In genomic region chr11:124740277-124740882, GRCh38 we compare ENCODE assay signal across 8 cellular contexts. TPM values are rescaled to one million over a fixed set of nuclear protein-coding genes. Genes with fewer than 3 reads are reported as not detected.
DNase-seq lines count a peak whose midpoint lies in the region; ATAC-seq and TF ChIP-seq lines count a peak whose summit lies in the region.

No MANE protein-coding gene starts in this region.

- H3K27ac ChIP-seq in WERI-Rb-1 (peak overlapping the region; percentile 36), dorsolateral prefrontal cortex (peak overlapping the region in 53 of 59 donors; percentile 1 to 89 (median 70)), muscle layer of colon (ENCODE audit: low read depth, low read length) (no peak overlapping the region), thoracic aorta (peak overlapping the region; percentile 19 to 45)

- H3K4me1 ChIP-seq in ES-I3 (ENCODE audit: insufficient read depth, low read length) = peaks cover 7% of the 10 kb centered on the region; the same call in 1 of the 2 replicates
- H3K4me1 ChIP-seq in muscle layer of colon (ENCODE audit: insufficient read depth, low read length) = peaks cover 9% of the 10 kb centered on the region
- peaks cover 6 to 23% of the 10 kb centered on the region in 2 donors for H3K4me1 ChIP-seq in thoracic aorta (ENCODE audit: control insufficient read depth in 1 of 2, low read depth in 2 of 2)

- intact Hi-C loops in dorsolateral prefrontal cortex (cut with DNase I) = loop anchor here in 1 of 2 donors (5.0 kb wide), 1 partner anchor 68 kb away; the partner anchor contains the start of genes SIAE and SPA17

- ATAC-seq in GM21737 (IDR thresholded peaks at IDR 0.05; ENCODE audit: unreplicated experiment) (peak; percentile 38), thoracic aorta (ENCODE audit: insufficient number of reproducible peaks, low FRiP score, low read depth) (no peak)

- H3K9me3 ChIP-seq in ES-I3 (ENCODE audit: control insufficient read depth, insufficient read depth, low read length) (no peaks in the 10 kb centered on the region), WERI-Rb-1 (ENCODE audit: severe bottlenecking) (no peaks in the 10 kb centered on the region), muscle layer of colon (ENCODE audit: low read length) (no peaks in the 10 kb centered on the region), thoracic aorta (no peaks in the 10 kb centered on the region)

- DNase-seq in LNCaP clone FGC (ENCODE audit: low read depth) (no peak), WERI-Rb-1 (peak; percentile 61), dorsolateral prefrontal cortex (peak in 3 of 10 donors; percentile 42 to 71 (median 59)), thoracic aorta (ENCODE audit: low spot score) (no peak), NCI-H2171 treated with DMSO at 0.1 percent for 48 hours (lab: John Stamatoyannopoulos, UW) (no peak)

- H3K4me3 ChIP-seq in LNCaP clone FGC (ENCODE audit: low read depth, low read length) (peak overlapping the region; percentile 57), WERI-Rb-1 (ENCODE audit: low read depth, low read length) (peak overlapping the region; percentile 67), dorsolateral prefrontal cortex (peak overlapping the region; percentile 43 to 80 (median 67)), muscle layer of colon (ENCODE audit: low read depth in 1 of 2, low read length in 2 of 2) (peak overlapping the region; percentile 39 to 71), thoracic aorta (peak overlapping the region; percentile 82)

- TF ChIP-seq CTCF in LNCaP clone FGC (IDR thresholded peaks at IDR 0.05; ENCODE audit: control insufficient read depth, extremely low read depth, insufficient read depth) = no peak
- peak; percentile 69 for TF ChIP-seq CTCF in WERI-Rb-1 (IDR thresholded peaks at IDR 0.05; ENCODE audit: low read depth, low read length)
- peak in 53 of 56 donors; percentile 24 to 70 (median 52) for TF ChIP-seq CTCF in dorsolateral prefrontal cortex (IDR thresholded peaks at IDR 0.05 in 54 of 56, conservative IDR thresholded peaks at IDR 0.05 in 2 of 56; ENCODE audit: low read depth in 1 of 56, partially characterized antibody in 56 of 56)
- peak; percentile 74 for TF ChIP-seq CTCF in thoracic aorta (IDR thresholded peaks at IDR 0.05)

- H3K9ac ChIP-seq in ES-I3 (ENCODE audit: low read depth, low read length) (peak overlapping the region; percentile 41; the same call in 1 of the 2 replicates), muscle layer of colon (ENCODE audit: low read length) (no peak overlapping the region)

- H3K27me3 ChIP-seq in WERI-Rb-1 (ENCODE audit: insufficient read depth, low read depth, severe bottlenecking) (no peaks in the 10 kb centered on the region), dorsolateral prefrontal cortex (peaks cover 0 to 50% (median 14%) of the 10 kb centered on the region in 45 donors), muscle layer of colon (ENCODE audit: control insufficient read depth in 1 of 2, insufficient read depth in 2 of 2, low read length in 2 of 2) (peaks cover 47 to 52% of the 10 kb centered on the region in 2 donors), thoracic aorta (replicated peaks; ENCODE audit: insufficient read depth) (no peaks in the 10 kb centered on the region)

- H3K36me3 ChIP-seq in ES-I3 (ENCODE audit: insufficient read depth, low read length) (no peaks in the 10 kb centered on the region), WERI-Rb-1 (no peaks in the 10 kb centered on the region), muscle layer of colon (ENCODE audit: insufficient read depth, low read length) (no peaks in the 10 kb centered on the region), thoracic aorta (no peaks in the 10 kb centered on the region)

RNA-seq across cellular contexts. Expression of gene NRGN, which starts 0.6 kb away (rescaled TPM):
- 1,000 to 10,000 TPM in 103 of 120 experiments, 100 to 1,000 TPM in 17; 356 to 2,119 (median 1,378) TPM for total RNA-seq in dorsolateral prefrontal cortex
- total RNA-seq in thoracic aorta = 10 to 100 TPM in 1 of 2 donors, 1 to 10 TPM in 1; 7.3 to 17.5 TPM

RNA-seq across cellular contexts. Expression of gene VSIG2, which starts 11.7 kb away (rescaled TPM):
- 1 to 10 TPM in 49 of 120 experiments, under 1 TPM in 55, not detected in 16; 0.41 to 2.6 (median 0.94) TPM for total RNA-seq in dorsolateral prefrontal cortex
- total RNA-seq in thoracic aorta = 1 to 10 TPM; 1.2 to 2.7 TPM

RNA-seq across cellular contexts. Expression of gene ESAM, which starts 21.7 kb away (rescaled TPM):
- total RNA-seq in dorsolateral prefrontal cortex (10 to 100 TPM; 12.1 to 58.7 (median 20.9) TPM), thoracic aorta (100 to 1,000 TPM in 1 of 2 donors, 10 to 100 TPM in 1; 54.2 to 116 TPM)

RNA-seq across cellular contexts. Expression of gene MSANTD2, which starts 59.8 kb away (rescaled TPM):
- total RNA-seq in dorsolateral prefrontal cortex (10 to 100 TPM in 119 of 120 experiments, 1 to 10 TPM in 1; 9.8 to 28.2 (median 17.7) TPM), thoracic aorta (10 to 100 TPM; 16.4 to 29.4 TPM)

Comparison
In these comparisons a context has a peak if more than half of its experiments do, and no peak if none do; other contexts are left out.
1. RNA of gene NRGN, which starts 0.6 kb away (total RNA-seq): 356 to 2,119 TPM in dorsolateral prefrontal cortex; 7.3 to 17.5 TPM in thoracic aorta; every median in the first group is over 10 times any median in the second.
2. Peak in every context shown above with its lines, with median percentiles within 50 percentile points of each other: H3K4me3 ChIP-seq.